16 cellular contexts compared by ENCODE assay signal in genomic region chr9:83698976-83699585, GRCh38. TPM values are rescaled to one million over a fixed set of nuclear protein-coding genes. Genes with fewer than 3 reads are reported as not detected.
A peak's percentile ranks its signal among the peaks of the same experiment; 100 is the strongest.
DNase-seq lines count a peak whose midpoint lies in the region; ATAC-seq lines count a peak whose summit lies in the region.
"Had no signal": no experiment of that assay in that cellular context is flagged by ENCODE, and none has a peak within 500 bp of the region (broad histone marks: within the 10 kb centered on the region; RNA-seq: fewer than 3 reads in every experiment).

No MANE protein-coding gene starts in this region.

- H3K27me3 Mint-ChIP-seq in activated naive CD4-positive, alpha-beta T cell treated with anti-CD3 and anti-CD28 coated beads for 36 hours (ENCODE audit: low read depth): no peaks in the 10 kb centered on the region
- H3K27me3 Mint-ChIP-seq in activated naive CD4-positive, alpha-beta T cell treated with anti-CD3 and anti-CD28 coated beads, Interleukin-2, amount 10 ng/mL, durations not matched to agents 7 days and 5 days: no peaks in the 10 kb centered on the region
- H3K27me3 Mint-ChIP-seq in stimulated activated naive CD8-positive, alpha-beta T cell treated with anti-CD3 and anti-CD28 coated beads, Interleukin-15, Interleukin-2, amounts not matched to agents 100 ng/mL and 50 ng/mL, for 24 hours: no peaks in the 10 kb centered on the region

- no peaks in the 10 kb centered on the region for H3K9me3 Mint-ChIP-seq in activated naive CD4-positive, alpha-beta T cell treated with anti-CD3 and anti-CD28 coated beads for 36 hours
- no peaks in the 10 kb centered on the region for H3K9me3 Mint-ChIP-seq in activated naive CD4-positive, alpha-beta T cell treated with anti-CD3 and anti-CD28 coated beads, Interleukin-2, amount 10 ng/mL, durations not matched to agents 7 days and 5 days
- H3K9me3 Mint-ChIP-seq in stimulated activated naive CD8-positive, alpha-beta T cell treated with anti-CD3 and anti-CD28 coated beads, Interleukin-15, Interleukin-2, amounts not matched to agents 100 ng/mL and 50 ng/mL, for 24 hours: no peaks in the 10 kb centered on the region

- H3K36me3 Mint-ChIP-seq in activated naive CD4-positive, alpha-beta T cell treated with anti-CD3 and anti-CD28 coated beads for 36 hours (ENCODE audit: low read depth): peaks cover 8% of the 10 kb centered on the region
- H3K36me3 Mint-ChIP-seq in activated naive CD4-positive, alpha-beta T cell treated with anti-CD3 and anti-CD28 coated beads, Interleukin-2, amount 10 ng/mL, durations not matched to agents 7 days and 5 days: peaks cover 4% of the 10 kb centered on the region
- H3K36me3 Mint-ChIP-seq in stimulated activated naive CD8-positive, alpha-beta T cell treated with anti-CD3 and anti-CD28 coated beads, Interleukin-15, Interleukin-2, amounts not matched to agents 100 ng/mL and 50 ng/mL, for 24 hours (ENCODE audit: low read depth): peaks cover 34% of the 10 kb centered on the region

- peak overlapping the region; percentile 56 for H3K27ac Mint-ChIP-seq in activated naive CD4-positive, alpha-beta T cell treated with anti-CD3 and anti-CD28 coated beads for 36 hours
- no peak overlapping the region for H3K27ac Mint-ChIP-seq in activated naive CD4-positive, alpha-beta T cell treated with anti-CD3 and anti-CD28 coated beads, Interleukin-2, amount 10 ng/mL, durations not matched to agents 7 days and 5 days
- peak overlapping the region; percentile 59 for H3K27ac Mint-ChIP-seq in stimulated activated naive CD8-positive, alpha-beta T cell treated with anti-CD3 and anti-CD28 coated beads, Interleukin-15, Interleukin-2, amounts not matched to agents 100 ng/mL and 50 ng/mL, for 24 hours

- peaks cover 71% of the 10 kb centered on the region for H3K4me1 Mint-ChIP-seq in activated naive CD4-positive, alpha-beta T cell treated with anti-CD3 and anti-CD28 coated beads for 36 hours (ENCODE audit: low read depth)
- H3K4me1 Mint-ChIP-seq in activated naive CD4-positive, alpha-beta T cell treated with anti-CD3 and anti-CD28 coated beads, Interleukin-2, amount 10 ng/mL, durations not matched to agents 7 days and 5 days: peaks cover 40% of the 10 kb centered on the region
- H3K4me1 Mint-ChIP-seq in stimulated activated naive CD8-positive, alpha-beta T cell treated with anti-CD3 and anti-CD28 coated beads, Interleukin-15, Interleukin-2, amounts not matched to agents 100 ng/mL and 50 ng/mL, for 24 hours (ENCODE audit: low read depth): peaks cover 85% of the 10 kb centered on the region

- CTCF ChIA-PET in activated naive CD4-positive, alpha-beta T cell treated with anti-CD3 and anti-CD28 coated beads for 36 hours (lab: Charles Lee): interaction anchor here (1.3 to 1.4 kb wide), 2 partner anchors 14 to 78 kb away, joined by 3 to 4 read pairs; no protein-coding TSS in a partner anchor
- CTCF ChIA-PET in activated naive CD4-positive, alpha-beta T cell treated with anti-CD3 and anti-CD28 coated beads, Interleukin-2, amount 10 ng/mL, durations not matched to agents 7 days and 5 days (lab: Charles Lee): interaction anchor here (1.1 to 1.3 kb wide), 2 partner anchors 9 to 78 kb away, joined by 3 to 4 read pairs; partner anchors contain the start of gene UBQLN1

- H3K4me3 Mint-ChIP-seq in activated naive CD4-positive, alpha-beta T cell treated with anti-CD3 and anti-CD28 coated beads for 36 hours: no peak overlapping the region
- no peak overlapping the region for H3K4me3 Mint-ChIP-seq in activated naive CD4-positive, alpha-beta T cell treated with anti-CD3 and anti-CD28 coated beads, Interleukin-2, amount 10 ng/mL, durations not matched to agents 7 days and 5 days
- no peak overlapping the region for H3K4me3 Mint-ChIP-seq in stimulated activated naive CD8-positive, alpha-beta T cell treated with anti-CD3 and anti-CD28 coated beads, Interleukin-15, Interleukin-2, amounts not matched to agents 100 ng/mL and 50 ng/mL, for 24 hours

- ATAC-seq in GM21576 (IDR thresholded peaks at IDR 0.05; ENCODE audit: unreplicated experiment): peak; percentile 30
- ATAC-seq in HG03460 (IDR thresholded peaks at IDR 0.05; ENCODE audit: unreplicated experiment): peak; percentile 33
- ATAC-seq: lower lobe of right lung had no signal

- intact Hi-C loops in activated naive CD4-positive, alpha-beta T cell treated with anti-CD3 and anti-CD28 coated beads for 36 hours (cut with micrococcal nuclease): loop anchor here (1.0 kb wide), 1 partner anchor 7 kb away; no protein-coding TSS in a partner anchor

- DNase-seq in activated naive CD4-positive, alpha-beta T cell treated with anti-CD3 and anti-CD28 coated beads for 36 hours: no peak
- DNase-seq in activated naive CD4-positive, alpha-beta T cell treated with anti-CD3 and anti-CD28 coated beads, Interleukin-2, amount 10 ng/mL, durations not matched to agents 7 days and 5 days: no peak
- no peak for DNase-seq in globus pallidus (ENCODE audit: low spot score)
- DNase-seq in AG08395 (ENCODE audit: low spot score): no peak
- no peak for DNase-seq in mucosa of gallbladder (ENCODE audit: low spot score)
- DNase-seq: activated CD4-positive, CD25-positive, alpha-beta regulatory T cell; GDM1; lower lobe of right lung; NCI-H1048; NCI-H510A; ovary; stimulated activated CD4-positive, alpha-beta T cell treated with anti-CD3 and anti-CD28 coated beads, Interleukin-2, amount 100 ng/mL, for 24 hours; stomach had no signal

RNA-seq across cellular contexts. Expression of gene UBQLN1, which starts 8.7 kb away (rescaled TPM):
- total RNA-seq in activated naive CD4-positive, alpha-beta T cell treated with anti-CD3 and anti-CD28 coated beads for 36 hours: 10 to 100 TPM; 84.8 to 87.1 TPM
- 101 TPM for total RNA-seq in mucosa of gallbladder
